22 cellular contexts compared by ENCODE assay signal in the genomic region with DNA sequence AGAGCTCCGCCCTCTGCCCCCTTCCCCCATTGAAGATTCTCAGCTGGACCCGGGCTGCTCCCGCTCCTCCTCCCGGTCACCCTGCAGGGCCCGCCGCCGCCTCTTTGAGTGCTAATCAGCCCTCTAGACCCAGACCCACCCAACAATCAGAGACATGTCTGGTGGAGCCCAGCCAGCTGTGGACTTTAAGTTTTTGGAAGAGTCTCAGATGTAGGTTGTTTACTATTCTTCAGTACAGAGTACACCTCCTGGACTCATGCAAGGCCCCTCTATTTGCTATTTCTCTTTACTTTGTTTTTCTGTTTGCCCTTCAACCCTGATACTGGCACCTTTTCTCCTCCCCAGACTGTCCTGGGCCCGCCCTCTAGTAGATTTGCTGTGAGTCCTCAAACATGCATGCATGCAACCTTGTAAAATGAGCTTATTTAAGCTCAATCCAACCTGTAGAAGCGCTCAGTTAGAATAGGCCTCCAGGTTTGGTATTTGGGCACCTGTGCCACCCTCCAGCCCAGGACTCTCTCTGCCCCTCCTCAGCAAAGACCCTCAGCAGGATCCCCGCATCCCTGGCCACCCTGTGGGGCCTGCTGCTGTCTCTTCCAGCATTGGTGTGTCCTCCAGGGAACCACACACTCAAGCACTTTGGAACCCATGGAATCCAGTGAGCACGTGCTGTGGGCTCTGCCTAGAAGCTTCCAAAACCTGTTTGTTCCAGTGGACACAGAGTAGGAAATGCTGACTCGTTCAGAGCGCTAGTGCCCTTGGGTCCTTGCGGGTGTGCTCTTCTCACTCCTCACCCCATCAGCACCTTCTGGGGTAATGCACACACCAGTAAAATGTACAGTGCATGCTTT. TPM values are rescaled to one million over a fixed set of nuclear protein-coding genes. Genes with fewer than 3 reads are reported as not detected.
A peak's percentile ranks its signal among the peaks of the same experiment; 100 is the strongest.
DNase-seq lines count a peak whose midpoint lies in the region; ATAC-seq and TF ChIP-seq lines count a peak whose summit lies in the region.
"Had no signal": no experiment of that assay in that cellular context is flagged by ENCODE, and none has a peak within 500 bp of the region (broad histone marks: within the 10 kb centered on the region; RNA-seq: fewer than 3 reads in every experiment).

No MANE protein-coding gene starts in this region.

- H3K4me1 Mint-ChIP-seq in endodermal cell = peaks cover 2% of the 10 kb centered on the region

- 80 to 85% methylated on average over 8 to 14 of the region's 14 CpGs for WGBS in endodermal cell (ENCODE audit: insufficient coverage in 1 of 2, insufficient read length in 1 of 2), 2 experiments

- peaks cover 3% of the 10 kb centered on the region for H3K9me3 Mint-ChIP-seq in endodermal cell

- H3K27me3 Mint-ChIP-seq in endodermal cell (ENCODE audit: insufficient read depth) = peaks cover 4% of the 10 kb centered on the region

- no peak for TF ChIP-seq CTCF in right atrium auricular region (IDR thresholded peaks at IDR 0.05)
- no peak for TF ChIP-seq CTCF in endodermal cell (conservative IDR thresholded peaks at IDR 0.05)
- no peak for TF ChIP-seq CTCF in upper lobe of right lung (IDR thresholded peaks at IDR 0.05)

- H3K27ac ChIP-seq in right atrium auricular region = no peak overlapping the region
- no peak overlapping the region for H3K27ac ChIP-seq in endodermal cell (ENCODE audit: low read depth, low read length)
- H3K27ac ChIP-seq in upper lobe of right lung = no peak overlapping the region
- H3K27ac ChIP-seq: C4-2B, KMS-11 had no signal

- H3K27ac Mint-ChIP-seq in endodermal cell = no peak overlapping the region

- DNase-seq in Right ventricle myocardium inferior (ENCODE audit: missing footprints) (no peak), right atrium auricular region (ENCODE audit: low spot score) (no peak), endodermal cell (peak; percentile 46), mesenteric fat pad (ENCODE audit: low spot score) (peak; percentile 65), upper lobe of right lung (no peak), NCI-H1436 (lab: John Stamatoyannopoulos, UW) (no peak)
- DNase-seq: 8988T, EL, GF-D8, HCEC 1CT, IMR-90, NCI-H1105, NCI-H2029 treated with DMSO at 0.1 percent for 48 hours, NCI-H2171, NCI-H524 treated with DMSO at 0.1 percent for 48 hours, NCI-H82, Right ventricle myocardium superior had no signal

- no peak overlapping the region for H3K4me3 ChIP-seq in right atrium auricular region
- no peak overlapping the region for H3K4me3 ChIP-seq in endodermal cell (ENCODE audit: low read length)
- no peak overlapping the region for H3K4me3 ChIP-seq in upper lobe of right lung

- no peaks in the 10 kb centered on the region for H3K4me1 ChIP-seq in right atrium auricular region
- no peaks in the 10 kb centered on the region for H3K4me1 ChIP-seq in endodermal cell (ENCODE audit: control insufficient read depth, insufficient read depth, low read length)
- H3K4me1 ChIP-seq in upper lobe of right lung = no peaks in the 10 kb centered on the region

- intact Hi-C loops in Right ventricle myocardium inferior (cut with DNase I) = no loop called here
- intact Hi-C loops in upper lobe of right lung (cut with DNase I) = no loop called here

- H3K36me3 Mint-ChIP-seq in endodermal cell (ENCODE audit: low read depth) = no peaks in the 10 kb centered on the region

- no peaks in the 10 kb centered on the region for H3K27me3 ChIP-seq in right atrium auricular region
- no peaks in the 10 kb centered on the region for H3K27me3 ChIP-seq in endodermal cell (ENCODE audit: control insufficient read depth, insufficient read depth, low read length, poor library complexity, severe bottlenecking)
- H3K27me3 ChIP-seq in upper lobe of right lung = peaks cover 10% of the 10 kb centered on the region

- no peaks in the 10 kb centered on the region for H3K36me3 ChIP-seq in right atrium auricular region
- H3K36me3 ChIP-seq in endodermal cell (ENCODE audit: control insufficient read depth, insufficient read depth, low read length) = no peaks in the 10 kb centered on the region
- no peaks in the 10 kb centered on the region for H3K36me3 ChIP-seq in upper lobe of right lung

- ATAC-seq in Right ventricle myocardium inferior (peak; percentile 3), upper lobe of right lung (peak; percentile 17), GM19351 (IDR thresholded peaks at IDR 0.05; ENCODE audit: unreplicated experiment) (no peak), HG03378 (IDR thresholded peaks at IDR 0.05; ENCODE audit: unreplicated experiment) (no peak)

- no peak overlapping the region for H3K4me3 Mint-ChIP-seq in endodermal cell

- no peak overlapping the region for H3K9ac ChIP-seq in endodermal cell (ENCODE audit: extremely low read depth, low read length, poor library complexity, severe bottlenecking)
- H3K9ac ChIP-seq: KMS-11 had no signal

- H3K9me3 ChIP-seq in right atrium auricular region (peaks cover 0 to 7% of the 10 kb centered on the region in 2 donors), endodermal cell (ENCODE audit: control insufficient read depth, low read length) (peaks cover 10% of the 10 kb centered on the region), upper lobe of right lung (no peaks in the 10 kb centered on the region)

RNA-seq across cellular contexts. Expression of gene PRR23E, which starts 4.6 kb away (rescaled TPM):
- not detected for total RNA-seq in Right ventricle myocardium inferior
- total RNA-seq in right atrium auricular region = not detected
- total RNA-seq in endodermal cell = not detected
- not detected for polyA plus RNA-seq in endodermal cell (2013, experiment 1 of 2)
- not detected for polyA plus RNA-seq in endodermal cell (2013, experiment 2 of 2)
- not detected for total RNA-seq in mesenteric fat pad
- total RNA-seq in upper lobe of right lung = not detected
- total RNA-seq: IMR-90, Right ventricle myocardium superior, SK-MEL-5 had no signal
- polyA plus RNA-seq: IMR-90 had no signal

Comparison
In these comparisons a context has a peak if more than half of its experiments do, and no peak if none do; other contexts are left out.
1. ATAC-seq: peak in Right ventricle myocardium inferior (single experiment) and upper lobe of right lung (single experiment); none in GM19351 (single experiment) and HG03378 (single experiment).
2. DNase-seq: peak in endodermal cell (single experiment) and mesenteric fat pad (single experiment); none in Right ventricle myocardium inferior (single experiment), right atrium auricular region (single experiment), upper lobe of right lung (single experiment) and NCI-H1436 (single experiment).